ENCODE assay signal across 1 cellular context in the genomic region with DNA sequence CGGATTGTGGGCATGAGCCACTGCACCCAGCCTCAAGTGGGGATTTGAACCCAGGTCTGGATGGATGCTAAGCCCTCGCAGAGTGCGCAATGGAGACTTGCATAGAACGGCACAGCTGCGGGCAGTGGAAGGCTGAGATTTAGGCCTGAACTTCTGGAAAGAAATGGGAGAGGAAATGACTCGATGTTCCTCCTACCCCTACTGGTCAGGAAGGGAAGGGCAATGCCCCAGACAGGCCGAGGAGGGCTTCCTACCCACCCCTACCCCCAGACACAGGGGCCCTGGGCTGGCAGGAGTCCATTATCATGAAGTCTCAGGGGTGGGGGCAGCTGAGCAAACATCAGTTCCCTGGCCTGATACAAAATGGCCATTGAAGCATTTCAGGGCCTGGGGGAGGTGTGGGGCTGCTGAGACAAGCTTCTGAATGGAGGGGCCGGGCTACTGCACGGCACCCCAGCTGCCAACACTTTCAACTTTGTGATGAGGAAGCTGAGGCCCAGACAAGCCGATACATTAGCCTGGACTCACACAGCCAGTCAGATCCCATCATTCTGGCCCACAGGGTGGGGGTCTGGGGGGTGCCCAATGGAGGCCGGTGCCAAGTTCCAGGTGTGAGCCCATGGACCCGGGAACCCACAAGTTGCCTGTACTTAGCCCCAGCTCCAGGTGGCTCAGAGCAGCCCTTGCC.
A peak's percentile ranks its signal among the peaks of the same experiment; 100 is the strongest.
TF ChIP-seq lines count a peak whose summit lies in the region.

No MANE protein-coding gene starts in this region.

TF ChIP-seq in HepG2, 621 proteins besides CTCF, POLR2A, EP300 and RAD21 (continued from another document):
- TF ChIP-seq, protein P1, sequence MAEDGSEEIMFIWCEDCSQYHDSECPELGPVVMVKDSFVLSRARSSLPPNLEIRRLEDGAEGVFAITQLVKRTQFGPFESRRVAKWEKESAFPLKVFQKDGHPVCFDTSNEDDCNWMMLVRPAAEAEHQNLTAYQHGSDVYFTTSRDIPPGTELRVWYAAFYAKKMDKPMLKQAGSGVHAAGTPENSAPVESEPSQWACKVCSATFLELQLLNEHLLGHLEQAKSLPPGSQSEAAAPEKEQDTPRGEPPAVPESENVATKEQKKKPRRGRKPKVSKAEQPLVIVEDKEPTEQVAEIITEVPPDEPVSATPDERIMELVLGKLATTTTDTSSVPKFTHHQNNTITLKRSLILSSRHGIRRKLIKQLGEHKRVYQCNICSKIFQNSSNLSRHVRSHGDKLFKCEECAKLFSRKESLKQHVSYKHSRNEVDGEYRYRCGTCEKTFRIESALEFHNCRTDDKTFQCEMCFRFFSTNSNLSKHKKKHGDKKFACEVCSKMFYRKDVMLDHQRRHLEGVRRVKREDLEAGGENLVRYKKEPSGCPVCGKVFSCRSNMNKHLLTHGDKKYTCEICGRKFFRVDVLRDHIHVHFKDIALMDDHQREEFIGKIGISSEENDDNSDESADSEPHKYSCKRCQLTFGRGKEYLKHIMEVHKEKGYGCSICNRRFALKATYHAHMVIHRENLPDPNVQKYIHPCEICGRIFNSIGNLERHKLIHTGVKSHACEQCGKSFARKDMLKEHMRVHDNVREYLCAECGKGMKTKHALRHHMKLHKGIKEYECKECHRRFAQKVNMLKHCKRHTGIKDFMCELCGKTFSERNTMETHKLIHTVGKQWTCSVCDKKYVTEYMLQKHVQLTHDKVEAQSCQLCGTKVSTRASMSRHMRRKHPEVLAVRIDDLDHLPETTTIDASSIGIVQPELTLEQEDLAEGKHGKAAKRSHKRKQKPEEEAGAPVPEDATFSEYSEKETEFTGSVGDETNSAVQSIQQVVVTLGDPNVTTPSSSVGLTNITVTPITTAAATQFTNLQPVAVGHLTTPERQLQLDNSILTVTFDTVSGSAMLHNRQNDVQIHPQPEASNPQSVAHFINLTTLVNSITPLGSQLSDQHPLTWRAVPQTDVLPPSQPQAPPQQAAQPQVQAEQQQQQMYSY (CRISPR knock-in tag; IDR thresholded peaks at IDR 0.05): no peak
- TF ChIP-seq, protein P2, sequence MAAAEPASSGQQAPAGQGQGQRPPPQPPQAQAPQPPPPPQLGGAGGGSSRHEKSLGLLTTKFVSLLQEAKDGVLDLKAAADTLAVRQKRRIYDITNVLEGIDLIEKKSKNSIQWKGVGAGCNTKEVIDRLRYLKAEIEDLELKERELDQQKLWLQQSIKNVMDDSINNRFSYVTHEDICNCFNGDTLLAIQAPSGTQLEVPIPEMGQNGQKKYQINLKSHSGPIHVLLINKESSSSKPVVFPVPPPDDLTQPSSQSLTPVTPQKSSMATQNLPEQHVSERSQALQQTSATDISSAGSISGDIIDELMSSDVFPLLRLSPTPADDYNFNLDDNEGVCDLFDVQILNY (CRISPR knock-in tag; conservative IDR thresholded peaks at IDR 0.05): no peak
- TF ChIP-seq HNRNPL (IDR thresholded peaks at IDR 0.05; ENCODE audit: low read depth, low read length) (peak; percentile 30; the same call in 1 of the 2 replicates), KMT2A (CRISPR knock-in tag; IDR thresholded peaks at IDR 0.05) (no peak), ZNF264 (CRISPR knock-in tag; IDR thresholded peaks at IDR 0.05) (no peak), ZMYM2 (CRISPR knock-in tag; IDR thresholded peaks at IDR 0.05) (0 out of 2 replicates have a peak, but pooled peaks have one; percentile 38), PRMT3 (CRISPR knock-in tag; IDR thresholded peaks at IDR 0.05; ENCODE audit: borderline replicate concordance, low read depth) (no peak), ZNF343 (CRISPR knock-in tag; IDR thresholded peaks at IDR 0.05) (0 out of 2 replicates have a peak, but pooled peaks have one; percentile 45), XRCC5 (optimal IDR thresholded peaks at IDR 0.05; ENCODE audit: low read length) (no peak), PAX8 (CRISPR knock-in tag; IDR thresholded peaks at IDR 0.05; ENCODE audit: borderline replicate concordance) (no peak), LCORL (IDR thresholded peaks at IDR 0.05) (no peak), LCORL (CRISPR knock-in tag; IDR thresholded peaks at IDR 0.05) (0 out of 2 replicates have a peak, but pooled peaks have one; percentile 30), ZNF572 (CRISPR knock-in tag; IDR thresholded peaks at IDR 0.05) (0 out of 2 replicates have a peak, but pooled peaks have one; percentile 36), PHF8 (CRISPR knock-in tag; IDR thresholded peaks at IDR 0.05) (no peak), ZNF546 (CRISPR knock-in tag; conservative IDR thresholded peaks at IDR 0.05) (no peak), SPEN (CRISPR knock-in tag; IDR thresholded peaks at IDR 0.05; ENCODE audit: low read depth) (no peak)
- TF ChIP-seq, protein P3, sequence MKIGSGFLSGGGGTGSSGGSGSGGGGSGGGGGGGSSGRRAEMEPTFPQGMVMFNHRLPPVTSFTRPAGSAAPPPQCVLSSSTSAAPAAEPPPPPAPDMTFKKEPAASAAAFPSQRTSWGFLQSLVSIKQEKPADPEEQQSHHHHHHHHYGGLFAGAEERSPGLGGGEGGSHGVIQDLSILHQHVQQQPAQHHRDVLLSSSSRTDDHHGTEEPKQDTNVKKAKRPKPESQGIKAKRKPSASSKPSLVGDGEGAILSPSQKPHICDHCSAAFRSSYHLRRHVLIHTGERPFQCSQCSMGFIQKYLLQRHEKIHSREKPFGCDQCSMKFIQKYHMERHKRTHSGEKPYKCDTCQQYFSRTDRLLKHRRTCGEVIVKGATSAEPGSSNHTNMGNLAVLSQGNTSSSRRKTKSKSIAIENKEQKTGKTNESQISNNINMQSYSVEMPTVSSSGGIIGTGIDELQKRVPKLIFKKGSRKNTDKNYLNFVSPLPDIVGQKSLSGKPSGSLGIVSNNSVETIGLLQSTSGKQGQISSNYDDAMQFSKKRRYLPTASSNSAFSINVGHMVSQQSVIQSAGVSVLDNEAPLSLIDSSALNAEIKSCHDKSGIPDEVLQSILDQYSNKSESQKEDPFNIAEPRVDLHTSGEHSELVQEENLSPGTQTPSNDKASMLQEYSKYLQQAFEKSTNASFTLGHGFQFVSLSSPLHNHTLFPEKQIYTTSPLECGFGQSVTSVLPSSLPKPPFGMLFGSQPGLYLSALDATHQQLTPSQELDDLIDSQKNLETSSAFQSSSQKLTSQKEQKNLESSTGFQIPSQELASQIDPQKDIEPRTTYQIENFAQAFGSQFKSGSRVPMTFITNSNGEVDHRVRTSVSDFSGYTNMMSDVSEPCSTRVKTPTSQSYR (CRISPR knock-in tag; IDR thresholded peaks at IDR 0.05; ENCODE audit: borderline replicate concordance): no peak
- TF ChIP-seq, protein P4, sequence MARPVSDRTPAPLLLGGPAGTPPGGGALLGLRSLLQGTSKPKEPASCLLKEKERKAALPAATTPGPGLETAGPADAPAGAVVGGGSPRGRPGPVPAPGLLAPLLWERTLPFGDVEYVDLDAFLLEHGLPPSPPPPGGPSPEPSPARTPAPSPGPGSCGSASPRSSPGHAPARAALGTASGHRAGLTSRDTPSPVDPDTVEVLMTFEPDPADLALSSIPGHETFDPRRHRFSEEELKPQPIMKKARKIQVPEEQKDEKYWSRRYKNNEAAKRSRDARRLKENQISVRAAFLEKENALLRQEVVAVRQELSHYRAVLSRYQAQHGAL (CRISPR knock-in tag; IDR thresholded peaks at IDR 0.05; ENCODE audit: not compliant biosample characterization): no peak
- TF ChIP-seq, protein P5, sequence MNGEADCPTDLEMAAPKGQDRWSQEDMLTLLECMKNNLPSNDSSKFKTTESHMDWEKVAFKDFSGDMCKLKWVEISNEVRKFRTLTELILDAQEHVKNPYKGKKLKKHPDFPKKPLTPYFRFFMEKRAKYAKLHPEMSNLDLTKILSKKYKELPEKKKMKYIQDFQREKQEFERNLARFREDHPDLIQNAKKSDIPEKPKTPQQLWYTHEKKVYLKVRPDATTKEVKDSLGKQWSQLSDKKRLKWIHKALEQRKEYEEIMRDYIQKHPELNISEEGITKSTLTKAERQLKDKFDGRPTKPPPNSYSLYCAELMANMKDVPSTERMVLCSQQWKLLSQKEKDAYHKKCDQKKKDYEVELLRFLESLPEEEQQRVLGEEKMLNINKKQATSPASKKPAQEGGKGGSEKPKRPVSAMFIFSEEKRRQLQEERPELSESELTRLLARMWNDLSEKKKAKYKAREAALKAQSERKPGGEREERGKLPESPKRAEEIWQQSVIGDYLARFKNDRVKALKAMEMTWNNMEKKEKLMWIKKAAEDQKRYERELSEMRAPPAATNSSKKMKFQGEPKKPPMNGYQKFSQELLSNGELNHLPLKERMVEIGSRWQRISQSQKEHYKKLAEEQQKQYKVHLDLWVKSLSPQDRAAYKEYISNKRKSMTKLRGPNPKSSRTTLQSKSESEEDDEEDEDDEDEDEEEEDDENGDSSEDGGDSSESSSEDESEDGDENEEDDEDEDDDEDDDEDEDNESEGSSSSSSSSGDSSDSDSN (CRISPR knock-in tag; IDR thresholded peaks at IDR 0.05): 0 out of 2 replicates have a peak, but pooled peaks have one; percentile 16
